8 cellular contexts compared by ENCODE assay signal in genomic region chr19:33795370-33796163, GRCh38. TPM values are rescaled to one million over a fixed set of nuclear protein-coding genes. Genes with fewer than 3 reads are reported as not detected.
A peak's percentile ranks its signal among the peaks of the same experiment; 100 is the strongest.
DNase-seq lines count a peak whose midpoint lies in the region; ATAC-seq and TF ChIP-seq lines count a peak whose summit lies in the region.

No MANE protein-coding gene starts in this region.

- ATAC-seq in HG02870 (IDR thresholded peaks at IDR 0.05; ENCODE audit: unreplicated experiment), result no peak

- H3K27me3 ChIP-seq in mononuclear cell (ENCODE audit: insufficient read depth, low read length), result peaks cover 12% of the 10 kb centered on the region

- peaks cover 28% of the 10 kb centered on the region for H3K27me3 Mint-ChIP-seq in stimulated activated naive CD8-positive, alpha-beta T cell treated with anti-CD3 and anti-CD28 coated beads, Interleukin-15, Interleukin-2, amounts not matched to agents 100 ng/mL and 50 ng/mL, for 24 hours

- no peaks in the 10 kb centered on the region for H3K36me3 Mint-ChIP-seq in stimulated activated naive CD8-positive, alpha-beta T cell treated with anti-CD3 and anti-CD28 coated beads, Interleukin-15, Interleukin-2, amounts not matched to agents 100 ng/mL and 50 ng/mL, for 24 hours (ENCODE audit: low read depth)

- H3K9me3 ChIP-seq in mononuclear cell (ENCODE audit: low read depth, low read length), result no peaks in the 10 kb centered on the region

- H3K4me1 Mint-ChIP-seq in stimulated activated naive CD8-positive, alpha-beta T cell treated with anti-CD3 and anti-CD28 coated beads, Interleukin-15, Interleukin-2, amounts not matched to agents 100 ng/mL and 50 ng/mL, for 24 hours (ENCODE audit: low read depth), result no peaks in the 10 kb centered on the region

- H3K27ac Mint-ChIP-seq in stimulated activated naive CD8-positive, alpha-beta T cell treated with anti-CD3 and anti-CD28 coated beads, Interleukin-15, Interleukin-2, amounts not matched to agents 100 ng/mL and 50 ng/mL, for 24 hours, result no peak overlapping the region

- TF ChIP-seq CTCF in AG10803 (conservative IDR thresholded peaks at IDR 0.05; ENCODE audit: low read length) (peak; percentile 48), epithelial cell of proximal tubule (conservative IDR thresholded peaks at IDR 0.05; ENCODE audit: low read depth, low read length) (peak; percentile 62)

- H3K4me3 ChIP-seq in AG10803 (ENCODE audit: low read length) (peak overlapping the region; percentile 58), epithelial cell of proximal tubule (ENCODE audit: low read depth, low read length) (peak overlapping the region; percentile 57), mononuclear cell (ENCODE audit: low read length) (peak overlapping the region; percentile 46)

- DNase-seq in AG10803 (ENCODE audit: low read depth) (peak; percentile 83), H4 (ENCODE audit: low spot score) (peak; percentile 77), NCI-H526 treated with DMSO at 0.1 percent for 48 hours (lab: John Stamatoyannopoulos, UW) (peak; percentile 81), epithelial cell of proximal tubule (ENCODE audit: low read depth) (no peak)
- DNase-seq in activated CD8-positive, alpha-beta memory T cell treated with anti-CD3 and anti-CD28 coated beads, Interleukin-2, amount 50 U/mL, for 48 hours, result peak; percentile 89

- H3K4me1 ChIP-seq in mononuclear cell (ENCODE audit: insufficient read depth, low read length), result peaks cover 11% of the 10 kb centered on the region

- H3K9me3 Mint-ChIP-seq in stimulated activated naive CD8-positive, alpha-beta T cell treated with anti-CD3 and anti-CD28 coated beads, Interleukin-15, Interleukin-2, amounts not matched to agents 100 ng/mL and 50 ng/mL, for 24 hours, result no peaks in the 10 kb centered on the region

- H3K4me3 Mint-ChIP-seq in stimulated activated naive CD8-positive, alpha-beta T cell treated with anti-CD3 and anti-CD28 coated beads, Interleukin-15, Interleukin-2, amounts not matched to agents 100 ng/mL and 50 ng/mL, for 24 hours, result peak overlapping the region; percentile 71

RNA-seq across cellular contexts. Expression of gene KCTD15, which starts 1.1 kb away (rescaled TPM):
- 45.7 and 69.3 TPM in 2 replicates for total RNA-seq in H4 (2014; rRNA removed; shearing (Covaris generic))
- total RNA-seq in epithelial cell of proximal tubule (22.4 and 41.3 TPM in 2 replicates), mononuclear cell (10.3 TPM)
